1 cellular context compared by ENCODE assay signal in the genomic region with DNA sequence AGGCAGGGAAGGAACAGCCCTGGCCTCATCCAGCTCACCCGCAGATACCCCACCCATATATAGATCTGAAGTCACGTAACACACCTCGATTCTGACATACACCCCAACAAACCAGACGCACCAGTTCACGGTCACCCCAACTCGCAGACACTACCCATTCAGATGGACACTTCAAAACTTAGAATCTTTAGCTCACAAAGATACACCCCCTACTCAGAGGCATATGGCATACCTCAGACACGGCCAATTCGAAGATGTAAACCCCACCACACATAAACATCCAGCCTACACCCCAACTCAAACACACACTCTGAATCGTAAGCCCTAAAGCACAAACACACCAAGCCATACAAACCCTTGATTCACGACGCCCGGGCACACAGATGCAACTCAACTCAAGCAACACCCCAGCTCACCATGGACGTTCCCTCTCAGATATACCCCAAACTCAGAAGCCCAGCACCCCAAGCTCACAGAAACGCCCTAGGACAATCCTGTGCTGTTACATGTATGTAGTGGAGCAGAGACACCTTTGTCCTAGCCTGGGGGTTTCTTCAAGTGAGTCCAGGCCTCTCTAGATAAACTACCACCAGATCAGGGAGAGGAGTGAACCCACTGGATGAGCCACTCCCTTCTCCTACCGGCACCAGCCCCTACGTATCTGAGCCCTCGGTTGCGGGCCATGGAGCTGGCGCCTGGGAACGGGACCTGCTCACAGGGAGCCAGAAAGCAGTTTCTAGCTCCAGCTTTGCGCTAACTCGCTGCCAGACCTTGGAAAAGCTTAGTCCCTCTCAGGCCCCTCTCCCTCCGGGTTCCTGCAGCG.
A peak's percentile ranks its signal among the peaks of the same experiment; 100 is the strongest.
TF ChIP-seq lines count a peak whose summit lies in the region.

No MANE protein-coding gene starts in this region.

TF ChIP-seq in endothelial cell of umbilical vein, 7 proteins besides CTCF, POLR2A, EP300 and RAD21:
- TF ChIP-seq JUN (IDR thresholded peaks at IDR 0.05; ENCODE audit: borderline replicate concordance, insufficient read depth, insufficient read length, low read depth) = no peak
- peak; percentile 80 for TF ChIP-seq EZH2 (IDR thresholded peaks at IDR 0.05; ENCODE audit: borderline replicate concordance, low read depth, low read length, severe bottlenecking)
- TF ChIP-seq FOS (IDR thresholded peaks at IDR 0.05; ENCODE audit: borderline replicate concordance, insufficient read depth, low read length) = no peak
